ENCODE assay signal across 11 cellular contexts in genomic region chr20:36473164-36473563, GRCh38.
DNase-seq lines count a peak whose midpoint lies in the region; ATAC-seq and TF ChIP-seq lines count a peak whose summit lies in the region.
"Had no signal": no experiment of that assay in that cellular context is flagged by ENCODE, and none has a peak within 500 bp of the region (broad histone marks: within the 10 kb centered on the region; RNA-seq: fewer than 3 reads in every experiment).

No MANE protein-coding gene starts in this region.

- peak overlapping the region; percentile 67 for H3K4me3 Mint-ChIP-seq in activated CD4-positive, alpha-beta T cell treated with anti-CD3 and anti-CD28 coated beads, Interleukin-2, amount 10 ng/mL, durations not matched to agents 7 days and 5 days
- peak overlapping the region; percentile 68 for H3K4me3 Mint-ChIP-seq in activated T-helper 17 cell treated with anti-CD3 and anti-CD28 coated beads, Interleukin-2, amount 50 U/mL, for 72 hours

- H3K4me3 ChIP-seq in lower lobe of right lung (no peak overlapping the region), subcutaneous abdominal adipose tissue (ENCODE audit: low read depth in 1 of 5, low read length in 5 of 5) (peak overlapping the region in 1 of 5 donors; percentile 43)

- no peak for DNase-seq in activated CD4-positive, alpha-beta T cell treated with anti-CD3 and anti-CD28 coated beads, Interleukin-2, amount 10 ng/mL, durations not matched to agents 7 days and 5 days
- no peak for DNase-seq in activated CD4-positive, alpha-beta T cell treated with anti-CD3 and anti-CD28 coated beads, Interleukin-2, amount 50 U/mL, for 4 hours
- DNase-seq in lower lobe of right lung (no peak), GM13976 (ENCODE audit: low spot score) (no peak)
- DNase-seq: NCI-H1105 treated with DMSO at 0.1 percent for 48 hours, nucleus accumbens had no signal

- peak overlapping the region; percentile 80 for H3K27ac ChIP-seq in lower lobe of right lung
- H3K27ac ChIP-seq in subcutaneous abdominal adipose tissue (ENCODE audit: low read depth, low read length), result peak overlapping the region; percentile 72

- CTCF ChIA-PET in activated CD4-positive, alpha-beta T cell treated with anti-CD3 and anti-CD28 coated beads, Interleukin-2, amount 10 ng/mL, durations not matched to agents 7 days and 5 days (lab: Charles Lee), result interaction anchor here (1.4 to 2.2 kb wide), 2 partner anchors 9 to 14 kb away, joined by 4 to 12 read pairs; no protein-coding TSS in a partner anchor

- POLR2A ChIA-PET in activated CD4-positive, alpha-beta T cell treated with anti-CD3 and anti-CD28 coated beads, Interleukin-2, amount 10 ng/mL, durations not matched to agents 7 days and 5 days (lab: Charles Lee), result interaction anchor here (0.9 kb wide), 1 partner anchor 19 kb away, joined by 3 read pairs; no protein-coding TSS in a partner anchor

- H3K9me3 Mint-ChIP-seq in activated CD4-positive, alpha-beta T cell treated with anti-CD3 and anti-CD28 coated beads, Interleukin-2, amount 10 ng/mL, durations not matched to agents 7 days and 5 days, result no peaks in the 10 kb centered on the region
- H3K9me3 Mint-ChIP-seq in activated T-helper 17 cell treated with anti-CD3 and anti-CD28 coated beads, Interleukin-2, amount 50 U/mL, for 72 hours, result no peaks in the 10 kb centered on the region
- H3K9me3 Mint-ChIP-seq: activated CD4-positive, alpha-beta T cell treated with anti-CD3 and anti-CD28 coated beads, Interleukin-2, amount 10 ng/mL, durations not matched to agents 24 days and 14 days had no signal

- peak overlapping the region; percentile 87 for H3K27ac Mint-ChIP-seq in activated CD4-positive, alpha-beta T cell treated with anti-CD3 and anti-CD28 coated beads, Interleukin-2, amount 10 ng/mL, durations not matched to agents 7 days and 5 days
- peak overlapping the region; percentile 46 for H3K27ac Mint-ChIP-seq in activated T-helper 17 cell treated with anti-CD3 and anti-CD28 coated beads, Interleukin-2, amount 50 U/mL, for 72 hours

- TF ChIP-seq CTCF in lower lobe of right lung (IDR thresholded peaks at IDR 0.05) (no peak), GM13976 (IDR thresholded peaks at IDR 0.05; ENCODE audit: borderline replicate concordance, control extremely low read depth, extremely low read depth, insufficient read depth, missing control alignments) (no peak)

- peaks cover 52% of the 10 kb centered on the region for H3K4me1 Mint-ChIP-seq in activated CD4-positive, alpha-beta T cell treated with anti-CD3 and anti-CD28 coated beads, Interleukin-2, amount 10 ng/mL, durations not matched to agents 7 days and 5 days
- peaks cover 25% of the 10 kb centered on the region for H3K4me1 Mint-ChIP-seq in activated T-helper 17 cell treated with anti-CD3 and anti-CD28 coated beads, Interleukin-2, amount 50 U/mL, for 72 hours

- H3K9me3 ChIP-seq in lower lobe of right lung, result no peaks in the 10 kb centered on the region
- no peaks in the 10 kb centered on the region for H3K9me3 ChIP-seq in subcutaneous abdominal adipose tissue (ENCODE audit: control insufficient read depth in 5 of 5, low read length in 5 of 5)

- in situ Hi-C loops in GM13976 (cut with MboI; ENCODE audit: low sequenced_read_pairs, unreplicated experiment), result no loop called here

- no peak for ATAC-seq in activated T-helper 17 cell treated with anti-CD3 and anti-CD28 coated beads, Interleukin-2, amount 50 U/mL, for 72 hours (replicated peaks)
- ATAC-seq in lower lobe of right lung (no peak), HG02840 (IDR thresholded peaks at IDR 0.05; ENCODE audit: low FRiP score, unreplicated experiment) (no peak), GM19452 (IDR thresholded peaks at IDR 0.05; ENCODE audit: unreplicated experiment) (no peak)

- peaks cover 1% of the 10 kb centered on the region for H3K36me3 Mint-ChIP-seq in activated CD4-positive, alpha-beta T cell treated with anti-CD3 and anti-CD28 coated beads, Interleukin-2, amount 10 ng/mL, durations not matched to agents 7 days and 5 days (ENCODE audit: low read depth)
- peaks cover 14% of the 10 kb centered on the region for H3K36me3 Mint-ChIP-seq in activated T-helper 17 cell treated with anti-CD3 and anti-CD28 coated beads, Interleukin-2, amount 50 U/mL, for 72 hours (ENCODE audit: low read depth)

- peak overlapping the region in 3 of 5 donors; percentile 58 to 69 (median 65) for H3K9ac ChIP-seq in subcutaneous abdominal adipose tissue (ENCODE audit: low read length in 5 of 5)

- no peaks in the 10 kb centered on the region for H3K27me3 ChIP-seq in lower lobe of right lung (ENCODE audit: low read depth)
- H3K27me3 ChIP-seq in subcutaneous abdominal adipose tissue (ENCODE audit: control insufficient read depth in 5 of 5, insufficient read depth in 4 of 5, low read length in 5 of 5), result no peaks in the 10 kb centered on the region

- H3K27me3 Mint-ChIP-seq in activated CD4-positive, alpha-beta T cell treated with anti-CD3 and anti-CD28 coated beads, Interleukin-2, amount 10 ng/mL, durations not matched to agents 7 days and 5 days, result no peaks in the 10 kb centered on the region
- H3K27me3 Mint-ChIP-seq in activated T-helper 17 cell treated with anti-CD3 and anti-CD28 coated beads, Interleukin-2, amount 50 U/mL, for 72 hours, result no peaks in the 10 kb centered on the region
- H3K27me3 Mint-ChIP-seq: activated CD4-positive, alpha-beta T cell treated with anti-CD3 and anti-CD28 coated beads, Interleukin-2, amount 10 ng/mL, durations not matched to agents 24 days and 14 days had no signal

- H3K36me3 ChIP-seq in lower lobe of right lung (no peaks in the 10 kb centered on the region), subcutaneous abdominal adipose tissue (ENCODE audit: control insufficient read depth in 5 of 5, insufficient read depth in 5 of 5, low read length in 5 of 5) (peaks cover 0 to 4% (median 0%) of the 10 kb centered on the region in 5 donors)

- H3K4me1 ChIP-seq in lower lobe of right lung (peaks cover 72% of the 10 kb centered on the region), subcutaneous abdominal adipose tissue (ENCODE audit: control insufficient read depth in 5 of 5, insufficient read depth in 5 of 5, low read length in 5 of 5) (peaks cover 16 to 58% (median 47%) of the 10 kb centered on the region in 5 donors)

- intact Hi-C loops in lower lobe of right lung (cut with DNase I), result no loop called here
